1 cellular context compared by ENCODE assay signal in the genomic region with DNA sequence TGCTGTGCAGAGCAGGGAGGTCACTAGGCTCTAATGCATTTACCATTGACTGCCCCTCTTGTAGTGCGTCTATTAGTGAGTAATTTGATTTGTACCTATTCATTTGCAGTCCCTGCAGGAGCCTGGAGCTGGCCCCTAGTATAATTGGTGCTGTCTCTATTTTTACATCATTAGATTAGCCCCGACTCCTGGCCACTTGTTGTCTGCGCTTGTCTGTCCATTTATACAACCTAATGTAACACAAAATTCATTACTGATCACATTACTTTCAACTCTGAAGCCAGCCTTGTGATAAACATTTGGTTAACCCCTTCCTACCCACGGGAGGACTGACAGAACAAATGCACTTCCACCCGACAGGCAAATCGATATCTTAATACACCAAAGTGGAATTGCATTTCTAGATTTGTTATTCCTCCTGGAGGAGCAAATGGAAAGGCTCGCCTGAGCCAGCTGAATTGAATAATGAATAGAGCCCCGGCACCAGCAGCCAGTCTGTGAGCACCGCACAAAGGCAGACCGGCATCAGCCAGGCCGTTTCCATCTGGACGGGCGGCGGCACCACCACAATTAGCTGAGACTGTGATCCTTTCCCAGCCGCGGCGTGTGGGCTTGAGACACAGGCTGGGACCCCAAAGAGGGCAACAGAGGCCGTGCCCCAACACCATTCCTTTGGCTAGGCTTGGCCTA.
TF ChIP-seq lines count a peak whose summit lies in the region.

No MANE protein-coding gene starts in this region.

TF ChIP-seq in GM23338, 12 proteins besides CTCF, POLR2A, EP300 and RAD21:
- TF ChIP-seq, protein P1, sequence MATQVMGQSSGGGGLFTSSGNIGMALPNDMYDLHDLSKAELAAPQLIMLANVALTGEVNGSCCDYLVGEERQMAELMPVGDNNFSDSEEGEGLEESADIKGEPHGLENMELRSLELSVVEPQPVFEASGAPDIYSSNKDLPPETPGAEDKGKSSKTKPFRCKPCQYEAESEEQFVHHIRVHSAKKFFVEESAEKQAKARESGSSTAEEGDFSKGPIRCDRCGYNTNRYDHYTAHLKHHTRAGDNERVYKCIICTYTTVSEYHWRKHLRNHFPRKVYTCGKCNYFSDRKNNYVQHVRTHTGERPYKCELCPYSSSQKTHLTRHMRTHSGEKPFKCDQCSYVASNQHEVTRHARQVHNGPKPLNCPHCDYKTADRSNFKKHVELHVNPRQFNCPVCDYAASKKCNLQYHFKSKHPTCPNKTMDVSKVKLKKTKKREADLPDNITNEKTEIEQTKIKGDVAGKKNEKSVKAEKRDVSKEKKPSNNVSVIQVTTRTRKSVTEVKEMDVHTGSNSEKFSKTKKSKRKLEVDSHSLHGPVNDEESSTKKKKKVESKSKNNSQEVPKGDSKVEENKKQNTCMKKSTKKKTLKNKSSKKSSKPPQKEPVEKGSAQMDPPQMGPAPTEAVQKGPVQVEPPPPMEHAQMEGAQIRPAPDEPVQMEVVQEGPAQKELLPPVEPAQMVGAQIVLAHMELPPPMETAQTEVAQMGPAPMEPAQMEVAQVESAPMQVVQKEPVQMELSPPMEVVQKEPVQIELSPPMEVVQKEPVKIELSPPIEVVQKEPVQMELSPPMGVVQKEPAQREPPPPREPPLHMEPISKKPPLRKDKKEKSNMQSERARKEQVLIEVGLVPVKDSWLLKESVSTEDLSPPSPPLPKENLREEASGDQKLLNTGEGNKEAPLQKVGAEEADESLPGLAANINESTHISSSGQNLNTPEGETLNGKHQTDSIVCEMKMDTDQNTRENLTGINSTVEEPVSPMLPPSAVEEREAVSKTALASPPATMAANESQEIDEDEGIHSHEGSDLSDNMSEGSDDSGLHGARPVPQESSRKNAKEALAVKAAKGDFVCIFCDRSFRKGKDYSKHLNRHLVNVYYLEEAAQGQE (IDR thresholded peaks at IDR 0.05; ENCODE audit: unreplicated experiment) = no peak
- no peak for TF ChIP-seq JUNB (IDR thresholded peaks at IDR 0.05; ENCODE audit: unreplicated experiment)
- no peak for TF ChIP-seq NANOG (IDR thresholded peaks at IDR 0.05; ENCODE audit: borderline replicate concordance)
- TF ChIP-seq, protein P2, sequence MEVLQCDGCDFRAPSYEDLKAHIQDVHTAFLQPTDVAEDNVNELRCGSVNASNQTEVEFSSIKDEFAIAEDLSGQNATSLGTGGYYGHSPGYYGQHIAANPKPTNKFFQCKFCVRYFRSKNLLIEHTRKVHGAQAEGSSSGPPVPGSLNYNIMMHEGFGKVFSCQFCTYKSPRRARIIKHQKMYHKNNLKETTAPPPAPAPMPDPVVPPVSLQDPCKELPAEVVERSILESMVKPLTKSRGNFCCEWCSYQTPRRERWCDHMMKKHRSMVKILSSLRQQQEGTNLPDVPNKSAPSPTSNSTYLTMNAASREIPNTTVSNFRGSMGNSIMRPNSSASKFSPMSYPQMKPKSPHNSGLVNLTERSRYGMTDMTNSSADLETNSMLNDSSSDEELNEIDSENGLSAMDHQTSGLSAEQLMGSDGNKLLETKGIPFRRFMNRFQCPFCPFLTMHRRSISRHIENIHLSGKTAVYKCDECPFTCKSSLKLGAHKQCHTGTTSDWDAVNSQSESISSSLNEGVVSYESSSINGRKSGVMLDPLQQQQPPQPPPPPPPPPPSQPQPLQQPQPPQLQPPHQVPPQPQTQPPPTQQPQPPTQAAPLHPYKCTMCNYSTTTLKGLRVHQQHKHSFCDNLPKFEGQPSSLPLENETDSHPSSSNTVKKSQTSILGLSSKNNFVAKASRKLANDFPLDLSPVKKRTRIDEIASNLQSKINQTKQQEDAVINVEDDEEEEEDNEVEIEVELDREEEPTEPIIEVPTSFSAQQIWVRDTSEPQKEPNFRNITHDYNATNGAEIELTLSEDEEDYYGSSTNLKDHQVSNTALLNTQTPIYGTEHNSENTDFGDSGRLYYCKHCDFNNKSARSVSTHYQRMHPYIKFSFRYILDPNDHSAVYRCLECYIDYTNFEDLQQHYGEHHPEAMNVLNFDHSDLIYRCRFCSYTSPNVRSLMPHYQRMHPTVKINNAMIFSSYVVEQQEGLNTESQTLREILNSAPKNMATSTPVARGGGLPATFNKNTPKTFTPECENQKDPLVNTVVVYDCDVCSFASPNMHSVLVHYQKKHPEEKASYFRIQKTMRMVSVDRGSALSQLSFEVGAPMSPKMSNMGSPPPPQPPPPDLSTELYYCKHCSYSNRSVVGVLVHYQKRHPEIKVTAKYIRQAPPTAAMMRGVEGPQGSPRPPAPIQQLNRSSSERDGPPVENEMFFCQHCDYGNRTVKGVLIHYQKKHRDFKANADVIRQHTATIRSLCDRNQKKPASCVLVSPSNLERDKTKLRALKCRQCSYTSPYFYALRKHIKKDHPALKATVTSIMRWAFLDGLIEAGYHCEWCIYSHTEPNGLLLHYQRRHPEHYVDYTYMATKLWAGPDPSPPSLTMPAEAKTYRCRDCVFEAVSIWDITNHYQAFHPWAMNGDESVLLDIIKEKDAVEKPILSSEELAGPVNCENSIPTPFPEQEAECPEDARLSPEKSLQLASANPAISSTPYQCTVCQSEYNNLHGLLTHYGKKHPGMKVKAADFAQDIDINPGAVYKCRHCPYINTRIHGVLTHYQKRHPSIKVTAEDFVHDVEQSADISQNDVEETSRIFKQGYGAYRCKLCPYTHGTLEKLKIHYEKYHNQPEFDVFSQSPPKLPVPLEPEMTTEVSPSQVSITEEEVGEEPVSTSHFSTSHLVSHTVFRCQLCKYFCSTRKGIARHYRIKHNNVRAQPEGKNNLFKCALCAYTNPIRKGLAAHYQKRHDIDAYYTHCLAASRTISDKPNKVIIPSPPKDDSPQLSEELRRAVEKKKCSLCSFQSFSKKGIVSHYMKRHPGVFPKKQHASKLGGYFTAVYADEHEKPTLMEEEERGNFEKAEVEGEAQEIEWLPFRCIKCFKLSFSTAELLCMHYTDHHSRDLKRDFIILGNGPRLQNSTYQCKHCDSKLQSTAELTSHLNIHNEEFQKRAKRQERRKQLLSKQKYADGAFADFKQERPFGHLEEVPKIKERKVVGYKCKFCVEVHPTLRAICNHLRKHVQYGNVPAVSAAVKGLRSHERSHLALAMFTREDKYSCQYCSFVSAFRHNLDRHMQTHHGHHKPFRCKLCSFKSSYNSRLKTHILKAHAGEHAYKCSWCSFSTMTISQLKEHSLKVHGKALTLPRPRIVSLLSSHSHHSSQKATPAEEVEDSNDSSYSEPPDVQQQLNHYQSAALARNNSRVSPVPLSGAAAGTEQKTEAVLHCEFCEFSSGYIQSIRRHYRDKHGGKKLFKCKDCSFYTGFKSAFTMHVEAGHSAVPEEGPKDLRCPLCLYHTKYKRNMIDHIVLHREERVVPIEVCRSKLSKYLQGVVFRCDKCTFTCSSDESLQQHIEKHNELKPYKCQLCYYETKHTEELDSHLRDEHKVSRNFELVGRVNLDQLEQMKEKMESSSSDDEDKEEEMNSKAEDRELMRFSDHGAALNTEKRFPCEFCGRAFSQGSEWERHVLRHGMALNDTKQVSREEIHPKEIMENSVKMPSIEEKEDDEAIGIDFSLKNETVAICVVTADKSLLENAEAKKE (CRISPR knock-in tag; IDR thresholded peaks at IDR 0.05) = no peak
- no peak for TF ChIP-seq ZNF331 (CRISPR knock-in tag; IDR thresholded peaks at IDR 0.05; ENCODE audit: low read depth)
- no peak for TF ChIP-seq STAT1 (IDR thresholded peaks at IDR 0.05; ENCODE audit: unreplicated experiment)
